8 cellular contexts compared by ENCODE assay signal in the genomic region with DNA sequence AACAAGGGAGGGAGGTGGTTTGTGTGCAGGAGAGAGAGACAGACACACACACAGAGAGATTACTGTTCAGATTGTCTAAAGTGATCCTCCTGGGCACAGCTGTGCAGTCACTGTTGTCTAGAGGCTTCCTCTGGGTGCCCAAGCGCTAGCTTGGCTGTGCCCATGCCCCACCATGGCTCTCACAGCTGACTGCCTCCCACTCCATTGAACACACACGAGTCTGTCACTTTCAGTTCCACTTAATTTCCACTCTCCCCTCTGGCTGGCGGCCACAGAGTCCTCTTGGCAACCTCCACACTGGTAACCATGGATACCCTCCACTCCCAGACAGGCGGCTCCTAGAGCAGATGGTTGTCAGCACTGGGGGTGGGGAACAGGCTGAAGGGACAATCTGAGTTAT. TPM values are rescaled to one million over a fixed set of nuclear protein-coding genes. Genes with fewer than 3 reads are reported as not detected.
DNase-seq lines count a peak whose midpoint lies in the region; ATAC-seq and TF ChIP-seq lines count a peak whose summit lies in the region.

No MANE protein-coding gene starts in this region.

- H3K4ac ChIP-seq in H9 (ENCODE audit: low read depth, low read length) = no peak overlapping the region

- H2BK120ac ChIP-seq in H9 (ENCODE audit: low read depth, low read length, poor library complexity, severe bottlenecking) = no peak overlapping the region

- H3K79me1 ChIP-seq in H9 (ENCODE audit: insufficient read depth, low read depth, low read length, poor library complexity, severe bottlenecking) = no peaks in the 10 kb centered on the region

- H2AFZ ChIP-seq in hepatocyte (no peak overlapping the region), smooth muscle cell (ENCODE audit: low read depth) (peak overlapping the region; percentile 12), H9 (ENCODE audit: low read length) (no peak overlapping the region)

- no peak overlapping the region for H3K4me3 ChIP-seq in hepatocyte
- H3K4me3 ChIP-seq in smooth muscle cell = no peak overlapping the region

- H3K23ac ChIP-seq in H9 (ENCODE audit: insufficient read length, low read depth, low read length) = no peak overlapping the region

- H3K4me2 ChIP-seq in hepatocyte (peak overlapping the region; percentile 44), smooth muscle cell (no peak overlapping the region), H9 (ENCODE audit: insufficient read depth, insufficient read length, low read length) (no peak overlapping the region)

- H3K9me3 ChIP-seq in hepatocyte (ENCODE audit: low read depth) = no peaks in the 10 kb centered on the region
- no peaks in the 10 kb centered on the region for H3K9me3 ChIP-seq in smooth muscle cell (replicated peaks; ENCODE audit: low read depth)
- H3K9me3 ChIP-seq in H9 (ENCODE audit: control insufficient read depth, low read depth, low read length) = no peaks in the 10 kb centered on the region

- H3K4me3 Mint-ChIP-seq in H9 = no peak overlapping the region

- H3K9me2 ChIP-seq in hepatocyte (replicated peaks; ENCODE audit: insufficient read depth) = no peaks in the 10 kb centered on the region

- no peaks in the 10 kb centered on the region for H3K36me3 Mint-ChIP-seq in H9 (ENCODE audit: insufficient read depth in 1 of 3, low read depth in 3 of 3)

- H3K79me2 ChIP-seq in hepatocyte (no peaks in the 10 kb centered on the region), smooth muscle cell (ENCODE audit: low read depth) (no peaks in the 10 kb centered on the region), H9 (ENCODE audit: insufficient read depth, low read length) (no peaks in the 10 kb centered on the region)

- no peak overlapping the region for H2BK12ac ChIP-seq in H9 (ENCODE audit: insufficient read length, low read depth, low read length)

- no peak overlapping the region for H3K27ac Mint-ChIP-seq in H9

- no peak for TF ChIP-seq CTCF in hepatocyte (IDR thresholded peaks at IDR 0.05; ENCODE audit: poor library complexity)
- TF ChIP-seq CTCF in smooth muscle cell (IDR thresholded peaks at IDR 0.05; ENCODE audit: borderline replicate concordance, insufficient read depth, poor library complexity, severe bottlenecking) = no peak
- TF ChIP-seq CTCF in H9 (conservative IDR thresholded peaks at IDR 0.05) = no peak

- no peak overlapping the region for H2BK5ac ChIP-seq in H9 (ENCODE audit: insufficient read length, low read length)

- no peak overlapping the region for H4K8ac ChIP-seq in H9 (replicated peaks; ENCODE audit: insufficient read length, low read depth, low read length)

- H3K23me2 ChIP-seq in H9 (ENCODE audit: insufficient read length, low read depth, low read length, poor library complexity, severe bottlenecking) = no peaks in the 10 kb centered on the region

- no peaks in the 10 kb centered on the region for H4K20me1 ChIP-seq in hepatocyte (ENCODE audit: insufficient read depth, poor library complexity, severe bottlenecking)
- H4K20me1 ChIP-seq in smooth muscle cell (ENCODE audit: low read depth) = no peaks in the 10 kb centered on the region
- H4K20me1 ChIP-seq in H9 (ENCODE audit: control insufficient read depth, insufficient read depth, insufficient read length) = no peaks in the 10 kb centered on the region

- DNase-seq in DMS79 (lab: John Stamatoyannopoulos, UW) (peak; percentile 99), NCI-H2107 (lab: John Stamatoyannopoulos, UW) (peak; percentile 84), anterior cingulate cortex (lab: John Stamatoyannopoulos, UW) (peak in 57 of 58 donors; percentile 15 to 96 (median 85)), hepatocyte (ENCODE audit: low spot score) (peak; percentile 67), smooth muscle cell (lab: John Stamatoyannopoulos, UW; ENCODE audit: unreplicated experiment) (no peak), H9 (no peak)

- no peaks in the 10 kb centered on the region for H3F3A ChIP-seq in smooth muscle cell (ENCODE audit: low read depth)

- H3K4me1 Mint-ChIP-seq in H9 = peaks cover 18 to 42% of the 10 kb centered on the region in 2 experiments

- H3K4me1 ChIP-seq in hepatocyte (ENCODE audit: insufficient read depth) (peaks cover 17% of the 10 kb centered on the region), smooth muscle cell (ENCODE audit: low read depth) (peaks cover 9% of the 10 kb centered on the region), H9 (ENCODE audit: insufficient read depth, low read length) (no peaks in the 10 kb centered on the region)

- H2BK15ac ChIP-seq in H9 (ENCODE audit: low read depth, low read length) = no peak overlapping the region

- H3K56ac ChIP-seq in H9 (ENCODE audit: insufficient read length, low read depth, low read length) = no peak overlapping the region

- no peak overlapping the region for H3K18ac ChIP-seq in H9 (ENCODE audit: insufficient read length, low read depth, low read length)

- H3K9me3 Mint-ChIP-seq in H9 = no peaks in the 10 kb centered on the region

- H3K36me3 ChIP-seq in hepatocyte (replicated peaks; ENCODE audit: insufficient read depth, low read depth) (no peaks in the 10 kb centered on the region), smooth muscle cell (ENCODE audit: low read depth) (no peaks in the 10 kb centered on the region)

- no peak overlapping the region for H2BK20ac ChIP-seq in H9 (ENCODE audit: low read depth, low read length, poor library complexity, severe bottlenecking)

- H3K14ac ChIP-seq in H9 (ENCODE audit: insufficient read depth, low read length) = no peak overlapping the region

- peaks cover 6% of the 10 kb centered on the region for H3K27me3 Mint-ChIP-seq in H9 (ENCODE audit: low read depth)

- H4K5ac ChIP-seq in H9 (ENCODE audit: insufficient read length, low read depth, low read length) = no peak overlapping the region

- no peak overlapping the region for H3T11ph ChIP-seq in H9 (ENCODE audit: low read length)

- no peak overlapping the region for H4K91ac ChIP-seq in H9 (ENCODE audit: insufficient read length, low read depth, low read length)

- ATAC-seq in HG03108 (IDR thresholded peaks at IDR 0.05; ENCODE audit: unreplicated experiment) (no peak), GM21786 (IDR thresholded peaks at IDR 0.05; ENCODE audit: unreplicated experiment) (no peak)

- no peak overlapping the region for H2AK5ac ChIP-seq in H9 (ENCODE audit: insufficient read length, low read length)

- H3K27ac ChIP-seq in hepatocyte (no peak overlapping the region), smooth muscle cell (ENCODE audit: low read depth) (no peak overlapping the region), H9 (ENCODE audit: insufficient read length, low read depth, low read length) (no peak overlapping the region)

- 19% methylated on average over 4 of the region's 4 CpGs for WGBS in hepatocyte (ENCODE audit: low lambda C conversion rate, missing lambda C conversion rate)
- WGBS in smooth muscle cell (ENCODE audit: low lambda C conversion rate) = 29% methylated on average over 4 of the region's 4 CpGs
- no CpG with 5 or more reads among the region's 4 CpGs for WGBS in H9 (ENCODE audit: extremely low coverage, insufficient read length, low lambda C conversion rate)

- H3K9ac ChIP-seq in smooth muscle cell (ENCODE audit: low read depth) = no peak overlapping the region
- no peak overlapping the region for H3K9ac ChIP-seq in H9 (ENCODE audit: extremely low read depth, insufficient read length, low read length)

- H3K27me3 ChIP-seq in hepatocyte (no peaks in the 10 kb centered on the region), smooth muscle cell (ENCODE audit: low read depth) (no peaks in the 10 kb centered on the region), H9 (ENCODE audit: insufficient read depth, low read length) (no peaks in the 10 kb centered on the region)

RNA-seq across cellular contexts. Expression of gene MAP6, which starts 29.1 kb away (rescaled TPM):
- total RNA-seq in hepatocyte = 2.2 and 3.8 TPM in 2 replicates
- 4.4 and 6.4 TPM in 2 replicates for polyA plus RNA-seq in hepatocyte
- total RNA-seq in smooth muscle cell = 0.09 and 0.22 TPM in 2 replicates
- 0.43 and 0.47 TPM in 2 replicates for polyA plus RNA-seq in smooth muscle cell
- total RNA-seq in H9 (2021) = 0.48 and 0.77 TPM in 2 replicates

Comparison
In these comparisons a context has a peak if more than half of its experiments do, and no peak if none do; other contexts are left out.
1. DNase-seq: peak in DMS79 (single experiment), NCI-H2107 (single experiment), anterior cingulate cortex (57 of 58) and hepatocyte (single experiment); none in smooth muscle cell (single experiment) and H9 (single experiment).